ENCODE assay signal across 8 cellular contexts in the genomic region with DNA sequence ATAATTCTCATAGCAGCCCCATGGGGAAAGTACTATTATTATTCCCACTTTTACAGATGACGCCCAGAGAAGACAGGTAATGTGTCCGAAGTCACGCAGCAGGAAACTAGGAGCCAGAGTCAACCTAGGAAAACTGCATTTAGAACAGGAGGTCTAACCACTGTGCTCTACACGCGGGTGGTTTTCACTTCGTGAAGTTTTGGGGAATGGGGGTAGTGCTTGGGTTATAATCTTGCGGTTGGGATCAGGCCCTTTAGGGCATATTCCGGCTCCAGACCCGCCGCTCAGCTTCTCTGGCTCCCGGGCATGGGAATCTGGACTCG. TPM values are rescaled to one million over a fixed set of nuclear protein-coding genes. Genes with fewer than 3 reads are reported as not detected.
DNase-seq lines count a peak whose midpoint lies in the region; ATAC-seq, FAIRE-seq and TF ChIP-seq lines count a peak whose summit lies in the region.

No MANE protein-coding gene starts in this region.

- peak overlapping the region; percentile 87 for H3K4me3 Mint-ChIP-seq in glutamatergic neuron (ENCODE audit: unreplicated experiment)

- peaks cover 5% of the 10 kb centered on the region for H3K9me3 Mint-ChIP-seq in glutamatergic neuron (ENCODE audit: unreplicated experiment)

- DNase-seq in WERI-Rb-1 (no peak), glutamatergic neuron (no peak), small intestine (no peak), RPMI8226 (no peak), AML-193 (lab: John Stamatoyannopoulos, UW) (no peak), NCI-H187 (lab: John Stamatoyannopoulos, UW) (no peak)

- no peaks in the 10 kb centered on the region for H3K36me3 Mint-ChIP-seq in glutamatergic neuron (ENCODE audit: unreplicated experiment)

- peaks cover 18% of the 10 kb centered on the region for H3K27me3 ChIP-seq in WERI-Rb-1 (ENCODE audit: insufficient read depth, low read depth, severe bottlenecking)
- peaks cover 0 to 10% of the 10 kb centered on the region in 2 donors for H3K27me3 ChIP-seq in small intestine (ENCODE audit: control insufficient read depth in 2 of 2, insufficient read depth in 2 of 2, low read length in 2 of 2)

- peaks cover 1 to 11% of the 10 kb centered on the region in 2 donors for H3K4me1 ChIP-seq in small intestine (ENCODE audit: control insufficient read depth in 2 of 2, insufficient read depth in 1 of 2, low read depth in 1 of 2, low read length in 1 of 2)

- 13 to 17% (median 15%) methylated on average over 12 of the region's 12 CpGs for WGBS in small intestine, 3 donors

- ATAC-seq in GM21723 (IDR thresholded peaks at IDR 0.05; ENCODE audit: unreplicated experiment) (peak; percentile 4), GM21576 (IDR thresholded peaks at IDR 0.05; ENCODE audit: unreplicated experiment) (no peak)

- H3K27me3 Mint-ChIP-seq in glutamatergic neuron (ENCODE audit: unreplicated experiment) = peaks cover 16% of the 10 kb centered on the region

- H3K27ac Mint-ChIP-seq in glutamatergic neuron (ENCODE audit: unreplicated experiment) = peak overlapping the region; percentile 80

- peaks cover 39% of the 10 kb centered on the region for H3K4me1 Mint-ChIP-seq in glutamatergic neuron (ENCODE audit: low read depth, unreplicated experiment)

- H3K27ac ChIP-seq in WERI-Rb-1 (peak overlapping the region; percentile 85), small intestine (ENCODE audit: low read depth in 1 of 2, low read length in 1 of 2) (peak overlapping the region; percentile 96 to 97)

- H3K9me3 ChIP-seq in WERI-Rb-1 (ENCODE audit: severe bottlenecking) (no peaks in the 10 kb centered on the region), small intestine (ENCODE audit: control insufficient read depth, low read depth) (no peaks in the 10 kb centered on the region)

- H3K4me3 ChIP-seq in WERI-Rb-1 (ENCODE audit: low read depth, low read length) (peak overlapping the region; percentile 81), small intestine (ENCODE audit: low read depth in 1 of 2, low read length in 2 of 2) (peak overlapping the region; percentile 16 to 93)

- TF ChIP-seq CTCF in WERI-Rb-1 (IDR thresholded peaks at IDR 0.05; ENCODE audit: low read depth, low read length) = no peak
- TF ChIP-seq CTCF in glutamatergic neuron (IDR thresholded peaks at IDR 0.05; ENCODE audit: partially characterized antibody, unreplicated experiment) = no peak

- no peak for FAIRE-seq in small intestine (lab: Jason Lieb, UNC)

- H3K36me3 ChIP-seq in WERI-Rb-1 = no peaks in the 10 kb centered on the region
- no peaks in the 10 kb centered on the region for H3K36me3 ChIP-seq in small intestine (ENCODE audit: control insufficient read depth in 2 of 2, insufficient read depth in 2 of 2, low read length in 2 of 2)

RNA-seq across cellular contexts. Expression of a gene that starts 5.2 kb away (rescaled TPM):
- 255 TPM for total RNA-seq in glutamatergic neuron (ENCODE audit: unreplicated experiment)
- 100 to 1,000 TPM; 353 to 542 (median 411) TPM for polyA plus RNA-seq in small intestine
